1 cellular context compared by ENCODE assay signal in the genomic region with DNA sequence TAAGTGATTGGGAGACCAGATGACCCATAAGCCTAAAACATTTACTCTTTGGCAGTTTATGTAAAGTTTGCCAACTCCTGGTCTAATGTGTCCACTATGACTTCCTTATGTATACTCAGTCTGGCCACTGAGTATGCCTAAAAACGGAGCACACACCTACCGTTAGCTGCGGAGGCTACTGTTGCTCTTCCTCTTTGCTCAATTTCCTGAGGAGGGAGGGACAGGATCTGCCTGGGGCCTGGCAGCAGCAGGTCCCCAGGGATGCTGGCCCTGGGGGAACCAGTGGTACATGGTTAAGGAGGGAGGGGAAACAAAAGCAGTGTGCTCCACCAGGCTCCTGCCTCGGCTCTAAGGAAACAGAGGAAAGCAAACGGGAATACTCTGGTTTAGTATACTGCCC.
TF ChIP-seq lines count a peak whose summit lies in the region.

No MANE protein-coding gene starts in this region.

TF ChIP-seq in GM23338, 12 proteins besides CTCF, POLR2A, EP300 and RAD21 (continued from another document):
- TF ChIP-seq, protein P1, sequence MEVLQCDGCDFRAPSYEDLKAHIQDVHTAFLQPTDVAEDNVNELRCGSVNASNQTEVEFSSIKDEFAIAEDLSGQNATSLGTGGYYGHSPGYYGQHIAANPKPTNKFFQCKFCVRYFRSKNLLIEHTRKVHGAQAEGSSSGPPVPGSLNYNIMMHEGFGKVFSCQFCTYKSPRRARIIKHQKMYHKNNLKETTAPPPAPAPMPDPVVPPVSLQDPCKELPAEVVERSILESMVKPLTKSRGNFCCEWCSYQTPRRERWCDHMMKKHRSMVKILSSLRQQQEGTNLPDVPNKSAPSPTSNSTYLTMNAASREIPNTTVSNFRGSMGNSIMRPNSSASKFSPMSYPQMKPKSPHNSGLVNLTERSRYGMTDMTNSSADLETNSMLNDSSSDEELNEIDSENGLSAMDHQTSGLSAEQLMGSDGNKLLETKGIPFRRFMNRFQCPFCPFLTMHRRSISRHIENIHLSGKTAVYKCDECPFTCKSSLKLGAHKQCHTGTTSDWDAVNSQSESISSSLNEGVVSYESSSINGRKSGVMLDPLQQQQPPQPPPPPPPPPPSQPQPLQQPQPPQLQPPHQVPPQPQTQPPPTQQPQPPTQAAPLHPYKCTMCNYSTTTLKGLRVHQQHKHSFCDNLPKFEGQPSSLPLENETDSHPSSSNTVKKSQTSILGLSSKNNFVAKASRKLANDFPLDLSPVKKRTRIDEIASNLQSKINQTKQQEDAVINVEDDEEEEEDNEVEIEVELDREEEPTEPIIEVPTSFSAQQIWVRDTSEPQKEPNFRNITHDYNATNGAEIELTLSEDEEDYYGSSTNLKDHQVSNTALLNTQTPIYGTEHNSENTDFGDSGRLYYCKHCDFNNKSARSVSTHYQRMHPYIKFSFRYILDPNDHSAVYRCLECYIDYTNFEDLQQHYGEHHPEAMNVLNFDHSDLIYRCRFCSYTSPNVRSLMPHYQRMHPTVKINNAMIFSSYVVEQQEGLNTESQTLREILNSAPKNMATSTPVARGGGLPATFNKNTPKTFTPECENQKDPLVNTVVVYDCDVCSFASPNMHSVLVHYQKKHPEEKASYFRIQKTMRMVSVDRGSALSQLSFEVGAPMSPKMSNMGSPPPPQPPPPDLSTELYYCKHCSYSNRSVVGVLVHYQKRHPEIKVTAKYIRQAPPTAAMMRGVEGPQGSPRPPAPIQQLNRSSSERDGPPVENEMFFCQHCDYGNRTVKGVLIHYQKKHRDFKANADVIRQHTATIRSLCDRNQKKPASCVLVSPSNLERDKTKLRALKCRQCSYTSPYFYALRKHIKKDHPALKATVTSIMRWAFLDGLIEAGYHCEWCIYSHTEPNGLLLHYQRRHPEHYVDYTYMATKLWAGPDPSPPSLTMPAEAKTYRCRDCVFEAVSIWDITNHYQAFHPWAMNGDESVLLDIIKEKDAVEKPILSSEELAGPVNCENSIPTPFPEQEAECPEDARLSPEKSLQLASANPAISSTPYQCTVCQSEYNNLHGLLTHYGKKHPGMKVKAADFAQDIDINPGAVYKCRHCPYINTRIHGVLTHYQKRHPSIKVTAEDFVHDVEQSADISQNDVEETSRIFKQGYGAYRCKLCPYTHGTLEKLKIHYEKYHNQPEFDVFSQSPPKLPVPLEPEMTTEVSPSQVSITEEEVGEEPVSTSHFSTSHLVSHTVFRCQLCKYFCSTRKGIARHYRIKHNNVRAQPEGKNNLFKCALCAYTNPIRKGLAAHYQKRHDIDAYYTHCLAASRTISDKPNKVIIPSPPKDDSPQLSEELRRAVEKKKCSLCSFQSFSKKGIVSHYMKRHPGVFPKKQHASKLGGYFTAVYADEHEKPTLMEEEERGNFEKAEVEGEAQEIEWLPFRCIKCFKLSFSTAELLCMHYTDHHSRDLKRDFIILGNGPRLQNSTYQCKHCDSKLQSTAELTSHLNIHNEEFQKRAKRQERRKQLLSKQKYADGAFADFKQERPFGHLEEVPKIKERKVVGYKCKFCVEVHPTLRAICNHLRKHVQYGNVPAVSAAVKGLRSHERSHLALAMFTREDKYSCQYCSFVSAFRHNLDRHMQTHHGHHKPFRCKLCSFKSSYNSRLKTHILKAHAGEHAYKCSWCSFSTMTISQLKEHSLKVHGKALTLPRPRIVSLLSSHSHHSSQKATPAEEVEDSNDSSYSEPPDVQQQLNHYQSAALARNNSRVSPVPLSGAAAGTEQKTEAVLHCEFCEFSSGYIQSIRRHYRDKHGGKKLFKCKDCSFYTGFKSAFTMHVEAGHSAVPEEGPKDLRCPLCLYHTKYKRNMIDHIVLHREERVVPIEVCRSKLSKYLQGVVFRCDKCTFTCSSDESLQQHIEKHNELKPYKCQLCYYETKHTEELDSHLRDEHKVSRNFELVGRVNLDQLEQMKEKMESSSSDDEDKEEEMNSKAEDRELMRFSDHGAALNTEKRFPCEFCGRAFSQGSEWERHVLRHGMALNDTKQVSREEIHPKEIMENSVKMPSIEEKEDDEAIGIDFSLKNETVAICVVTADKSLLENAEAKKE (CRISPR knock-in tag; IDR thresholded peaks at IDR 0.05): no peak
- no peak for TF ChIP-seq NANOG (IDR thresholded peaks at IDR 0.05; ENCODE audit: borderline replicate concordance)
- TF ChIP-seq ZNF331 (CRISPR knock-in tag; IDR thresholded peaks at IDR 0.05; ENCODE audit: low read depth): no peak
- no peak for TF ChIP-seq EZH2 (IDR thresholded peaks at IDR 0.05; ENCODE audit: low read depth, unreplicated experiment)
- TF ChIP-seq POLR2AphosphoS5 (IDR thresholded peaks at IDR 0.05; ENCODE audit: low read depth): no peak
- TF ChIP-seq STAT1 (IDR thresholded peaks at IDR 0.05; ENCODE audit: unreplicated experiment): no peak
- no peak for TF ChIP-seq EZH2phosphoT487 (IDR thresholded peaks at IDR 0.05; ENCODE audit: unreplicated experiment)
- TF ChIP-seq, protein P2, sequence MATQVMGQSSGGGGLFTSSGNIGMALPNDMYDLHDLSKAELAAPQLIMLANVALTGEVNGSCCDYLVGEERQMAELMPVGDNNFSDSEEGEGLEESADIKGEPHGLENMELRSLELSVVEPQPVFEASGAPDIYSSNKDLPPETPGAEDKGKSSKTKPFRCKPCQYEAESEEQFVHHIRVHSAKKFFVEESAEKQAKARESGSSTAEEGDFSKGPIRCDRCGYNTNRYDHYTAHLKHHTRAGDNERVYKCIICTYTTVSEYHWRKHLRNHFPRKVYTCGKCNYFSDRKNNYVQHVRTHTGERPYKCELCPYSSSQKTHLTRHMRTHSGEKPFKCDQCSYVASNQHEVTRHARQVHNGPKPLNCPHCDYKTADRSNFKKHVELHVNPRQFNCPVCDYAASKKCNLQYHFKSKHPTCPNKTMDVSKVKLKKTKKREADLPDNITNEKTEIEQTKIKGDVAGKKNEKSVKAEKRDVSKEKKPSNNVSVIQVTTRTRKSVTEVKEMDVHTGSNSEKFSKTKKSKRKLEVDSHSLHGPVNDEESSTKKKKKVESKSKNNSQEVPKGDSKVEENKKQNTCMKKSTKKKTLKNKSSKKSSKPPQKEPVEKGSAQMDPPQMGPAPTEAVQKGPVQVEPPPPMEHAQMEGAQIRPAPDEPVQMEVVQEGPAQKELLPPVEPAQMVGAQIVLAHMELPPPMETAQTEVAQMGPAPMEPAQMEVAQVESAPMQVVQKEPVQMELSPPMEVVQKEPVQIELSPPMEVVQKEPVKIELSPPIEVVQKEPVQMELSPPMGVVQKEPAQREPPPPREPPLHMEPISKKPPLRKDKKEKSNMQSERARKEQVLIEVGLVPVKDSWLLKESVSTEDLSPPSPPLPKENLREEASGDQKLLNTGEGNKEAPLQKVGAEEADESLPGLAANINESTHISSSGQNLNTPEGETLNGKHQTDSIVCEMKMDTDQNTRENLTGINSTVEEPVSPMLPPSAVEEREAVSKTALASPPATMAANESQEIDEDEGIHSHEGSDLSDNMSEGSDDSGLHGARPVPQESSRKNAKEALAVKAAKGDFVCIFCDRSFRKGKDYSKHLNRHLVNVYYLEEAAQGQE (IDR thresholded peaks at IDR 0.05; ENCODE audit: unreplicated experiment): no peak
- TF ChIP-seq, protein P3, sequence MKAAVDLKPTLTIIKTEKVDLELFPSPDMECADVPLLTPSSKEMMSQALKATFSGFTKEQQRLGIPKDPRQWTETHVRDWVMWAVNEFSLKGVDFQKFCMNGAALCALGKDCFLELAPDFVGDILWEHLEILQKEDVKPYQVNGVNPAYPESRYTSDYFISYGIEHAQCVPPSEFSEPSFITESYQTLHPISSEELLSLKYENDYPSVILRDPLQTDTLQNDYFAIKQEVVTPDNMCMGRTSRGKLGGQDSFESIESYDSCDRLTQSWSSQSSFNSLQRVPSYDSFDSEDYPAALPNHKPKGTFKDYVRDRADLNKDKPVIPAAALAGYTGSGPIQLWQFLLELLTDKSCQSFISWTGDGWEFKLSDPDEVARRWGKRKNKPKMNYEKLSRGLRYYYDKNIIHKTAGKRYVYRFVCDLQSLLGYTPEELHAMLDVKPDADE (IDR thresholded peaks at IDR 0.05): no peak
- no peak for TF ChIP-seq JUNB (IDR thresholded peaks at IDR 0.05; ENCODE audit: unreplicated experiment)
